ENCODE assay signal across 8 cellular contexts in genomic region chr18:13577091-13577697, GRCh38.
DNase-seq lines count a peak whose midpoint lies in the region; ATAC-seq and TF ChIP-seq lines count a peak whose summit lies in the region.

No MANE protein-coding gene starts in this region.

- intact Hi-C loops in thyroid gland (cut with DNase I): no loop called here

- H3K27ac ChIP-seq in CD8-positive, alpha-beta memory T cell (ENCODE audit: low read depth, low read length): no peak overlapping the region
- H3K27ac ChIP-seq in thyroid gland: peak overlapping the region in 1 of 3 donors; percentile 23

- no peaks in the 10 kb centered on the region for H3K9me3 ChIP-seq in CD8-positive, alpha-beta memory T cell (ENCODE audit: low read length)
- H3K9me3 ChIP-seq in thyroid gland: no peaks in the 10 kb centered on the region

- peaks cover 27 to 46% (median 35%) of the 10 kb centered on the region in 3 donors for H3K4me1 Mint-ChIP-seq in CD8-positive, alpha-beta memory T cell
- peaks cover 58% of the 10 kb centered on the region for H3K4me1 Mint-ChIP-seq in activated CD4-positive, alpha-beta memory T cell treated with anti-CD3 and anti-CD28 coated beads, Interleukin-2, amount 10 ng/mL, durations not matched to agents 7 days and 5 days
- peaks cover 24 to 35% of the 10 kb centered on the region in 2 donors for H3K4me1 Mint-ChIP-seq in immature natural killer cell

- no peaks in the 10 kb centered on the region for H3K27me3 Mint-ChIP-seq in CD8-positive, alpha-beta memory T cell
- H3K27me3 Mint-ChIP-seq in activated CD4-positive, alpha-beta memory T cell treated with anti-CD3 and anti-CD28 coated beads, Interleukin-2, amount 10 ng/mL, durations not matched to agents 7 days and 5 days: no peaks in the 10 kb centered on the region
- peaks cover 0 to 3% (median 1%) of the 10 kb centered on the region in 3 donors for H3K27me3 Mint-ChIP-seq in immature natural killer cell (ENCODE audit: low read depth in 3 of 3)

- no peaks in the 10 kb centered on the region for H3K9me3 Mint-ChIP-seq in CD8-positive, alpha-beta memory T cell
- peaks cover 4% of the 10 kb centered on the region for H3K9me3 Mint-ChIP-seq in activated CD4-positive, alpha-beta memory T cell treated with anti-CD3 and anti-CD28 coated beads, Interleukin-2, amount 10 ng/mL, durations not matched to agents 7 days and 5 days
- no peaks in the 10 kb centered on the region for H3K9me3 Mint-ChIP-seq in immature natural killer cell

- ATAC-seq in GM19438 (IDR thresholded peaks at IDR 0.05; ENCODE audit: low read depth, unreplicated experiment) (peak; percentile 80), HG03457 (IDR thresholded peaks at IDR 0.05; ENCODE audit: unreplicated experiment) (peak; percentile 76)

- TF ChIP-seq CTCF in thyroid gland (IDR thresholded peaks at IDR 0.05): no peak

- CTCF ChIA-PET in CD8-positive, alpha-beta memory T cell (lab: Charles Lee): interaction anchor here (0.8 to 0.9 kb wide), 2 partner anchors 13 to 20 kb away, joined by 3 read pairs; no protein-coding TSS in a partner anchor
- CTCF ChIA-PET in activated CD4-positive, alpha-beta memory T cell treated with anti-CD3 and anti-CD28 coated beads, Interleukin-2, amount 10 ng/mL, durations not matched to agents 7 days and 5 days (lab: Charles Lee): interaction anchor here (1.2 to 3.0 kb wide), 4 partner anchors 10 to 36 kb away, joined by 3 to 21 read pairs (median 8); no protein-coding TSS in a partner anchor

- POLR2A ChIA-PET in CD8-positive, alpha-beta memory T cell (lab: Charles Lee): interaction anchor here (1.2 kb wide), 1 partner anchor 37 kb away, joined by 3 read pairs; no protein-coding TSS in a partner anchor
- POLR2A ChIA-PET in activated CD4-positive, alpha-beta memory T cell treated with anti-CD3 and anti-CD28 coated beads, Interleukin-2, amount 10 ng/mL, durations not matched to agents 7 days and 5 days (lab: Charles Lee): interaction anchor here (1.6 to 7.8 kb wide), 7 partner anchors 9 to 149 kb away, joined by 4 to 76 read pairs (median 17); partner anchors contain the start of genes FAM210A and RNMT

- 73 to 77% methylated on average over 10 of the region's 10 CpGs for WGBS in thyroid gland, 2 donors

- no peak for DNase-seq in CD8-positive, alpha-beta memory T cell
- DNase-seq in activated CD4-positive, alpha-beta memory T cell treated with anti-CD3 and anti-CD28 coated beads, Interleukin-2, amount 10 ng/mL, durations not matched to agents 7 days and 5 days: peak; percentile 58
- no peak for DNase-seq in immature natural killer cell
- no peak for DNase-seq in thyroid gland
- no peak for DNase-seq in NCI-H1930 (lab: John Stamatoyannopoulos, UW)
- DNase-seq in NCI-H2196 treated with DMSO at 0.1 percent for 48 hours (lab: John Stamatoyannopoulos, UW; ENCODE audit: unreplicated experiment): no peak

- H3K4me3 Mint-ChIP-seq in CD8-positive, alpha-beta memory T cell: peak overlapping the region in 6 of 7 donors; percentile 45 to 77 (median 66)
- peak overlapping the region; percentile 50 for H3K4me3 Mint-ChIP-seq in activated CD4-positive, alpha-beta memory T cell treated with anti-CD3 and anti-CD28 coated beads, Interleukin-2, amount 10 ng/mL, durations not matched to agents 7 days and 5 days
- peak overlapping the region in 4 of 5 donors; percentile 31 to 75 (median 35) for H3K4me3 Mint-ChIP-seq in immature natural killer cell

- H3K27ac Mint-ChIP-seq in CD8-positive, alpha-beta memory T cell: peak overlapping the region in 6 of 8 donors; percentile 2 to 80 (median 57)
- H3K27ac Mint-ChIP-seq in activated CD4-positive, alpha-beta memory T cell treated with anti-CD3 and anti-CD28 coated beads, Interleukin-2, amount 10 ng/mL, durations not matched to agents 7 days and 5 days: peak overlapping the region; percentile 86
- H3K27ac Mint-ChIP-seq in immature natural killer cell: peak overlapping the region in 2 of 6 donors; percentile 13 to 17

- TF ChIP-seq POLR2A in thyroid gland (IDR thresholded peaks at IDR 0.05): no peak

- peaks cover 0 to 7% (median 0%) of the 10 kb centered on the region in 3 donors for H3K36me3 Mint-ChIP-seq in CD8-positive, alpha-beta memory T cell
- peaks cover 12% of the 10 kb centered on the region for H3K36me3 Mint-ChIP-seq in activated CD4-positive, alpha-beta memory T cell treated with anti-CD3 and anti-CD28 coated beads, Interleukin-2, amount 10 ng/mL, durations not matched to agents 7 days and 5 days (ENCODE audit: low read depth)
- H3K36me3 Mint-ChIP-seq in immature natural killer cell: peaks cover 0 to 3% (median 0%) of the 10 kb centered on the region in 3 donors

- H3K4me3 ChIP-seq in CD8-positive, alpha-beta memory T cell (ENCODE audit: low read length): peak overlapping the region; percentile 6
- no peak overlapping the region for H3K4me3 ChIP-seq in thyroid gland (replicated peaks in 1 of 3)

- no peaks in the 10 kb centered on the region for H3K27me3 ChIP-seq in CD8-positive, alpha-beta memory T cell (ENCODE audit: insufficient read depth, low read length, poor library complexity, severe bottlenecking)
- H3K27me3 ChIP-seq in thyroid gland: no peaks in the 10 kb centered on the region

- peaks cover 20% of the 10 kb centered on the region for H3K4me1 ChIP-seq in CD8-positive, alpha-beta memory T cell (ENCODE audit: insufficient read depth, low read length)
- peaks cover 12 to 26% of the 10 kb centered on the region in 2 donors for H3K4me1 ChIP-seq in thyroid gland

- no peaks in the 10 kb centered on the region for H3K36me3 ChIP-seq in CD8-positive, alpha-beta memory T cell (ENCODE audit: insufficient read depth, low read length)
- no peaks in the 10 kb centered on the region for H3K36me3 ChIP-seq in thyroid gland
